ENCODE assay signal across 1 cellular context in the genomic region with DNA sequence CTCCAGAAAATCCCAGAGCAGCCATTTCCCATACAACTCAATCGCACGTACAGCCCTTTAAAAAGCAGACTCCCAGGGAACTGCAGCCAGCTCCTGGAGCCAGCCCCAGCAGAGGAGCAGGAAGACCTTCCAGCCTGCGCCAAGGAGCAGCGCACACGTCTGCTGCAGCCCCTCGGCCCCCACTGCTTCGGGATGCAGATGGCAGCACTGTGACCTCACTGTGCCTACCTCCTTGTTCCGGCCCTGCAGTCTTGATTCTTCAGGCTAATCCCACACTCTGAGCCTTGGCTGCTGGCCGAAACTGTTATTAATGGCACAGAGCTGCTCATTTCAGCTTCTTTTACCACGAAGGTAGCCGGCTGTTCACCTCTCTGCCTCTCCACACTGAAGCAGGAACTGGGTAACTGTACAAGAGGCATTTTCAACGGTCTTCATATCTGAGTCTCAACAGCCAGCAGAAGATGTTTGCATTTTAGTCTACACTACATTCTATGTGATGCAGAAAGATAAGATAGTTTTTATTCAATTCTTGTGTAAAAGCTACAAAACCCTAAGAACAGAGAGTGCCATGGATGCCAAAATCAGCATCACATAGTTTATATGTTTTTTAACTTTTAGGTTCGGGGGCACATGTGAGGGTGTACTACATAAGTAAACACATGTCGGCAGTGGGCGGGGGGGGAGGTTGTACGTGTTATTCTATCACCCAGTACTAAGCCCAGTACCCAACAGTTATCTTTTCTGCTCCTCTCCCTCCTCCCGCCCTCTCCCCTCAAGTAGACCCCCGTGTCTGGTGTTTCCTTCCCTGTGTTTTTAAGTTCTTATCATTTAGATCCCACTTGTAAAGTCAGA.
TF ChIP-seq lines count a peak whose summit lies in the region.

No MANE protein-coding gene starts in this region.

TF ChIP-seq in GM23338, 12 proteins besides CTCF, POLR2A, EP300 and RAD21 (continued from another document):
- TF ChIP-seq, protein P1, sequence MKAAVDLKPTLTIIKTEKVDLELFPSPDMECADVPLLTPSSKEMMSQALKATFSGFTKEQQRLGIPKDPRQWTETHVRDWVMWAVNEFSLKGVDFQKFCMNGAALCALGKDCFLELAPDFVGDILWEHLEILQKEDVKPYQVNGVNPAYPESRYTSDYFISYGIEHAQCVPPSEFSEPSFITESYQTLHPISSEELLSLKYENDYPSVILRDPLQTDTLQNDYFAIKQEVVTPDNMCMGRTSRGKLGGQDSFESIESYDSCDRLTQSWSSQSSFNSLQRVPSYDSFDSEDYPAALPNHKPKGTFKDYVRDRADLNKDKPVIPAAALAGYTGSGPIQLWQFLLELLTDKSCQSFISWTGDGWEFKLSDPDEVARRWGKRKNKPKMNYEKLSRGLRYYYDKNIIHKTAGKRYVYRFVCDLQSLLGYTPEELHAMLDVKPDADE (IDR thresholded peaks at IDR 0.05): no peak
- no peak for TF ChIP-seq JUNB (IDR thresholded peaks at IDR 0.05; ENCODE audit: unreplicated experiment)
- TF ChIP-seq ZNF114 (CRISPR knock-in tag; IDR thresholded peaks at IDR 0.05): no peak
- TF ChIP-seq, protein P2, sequence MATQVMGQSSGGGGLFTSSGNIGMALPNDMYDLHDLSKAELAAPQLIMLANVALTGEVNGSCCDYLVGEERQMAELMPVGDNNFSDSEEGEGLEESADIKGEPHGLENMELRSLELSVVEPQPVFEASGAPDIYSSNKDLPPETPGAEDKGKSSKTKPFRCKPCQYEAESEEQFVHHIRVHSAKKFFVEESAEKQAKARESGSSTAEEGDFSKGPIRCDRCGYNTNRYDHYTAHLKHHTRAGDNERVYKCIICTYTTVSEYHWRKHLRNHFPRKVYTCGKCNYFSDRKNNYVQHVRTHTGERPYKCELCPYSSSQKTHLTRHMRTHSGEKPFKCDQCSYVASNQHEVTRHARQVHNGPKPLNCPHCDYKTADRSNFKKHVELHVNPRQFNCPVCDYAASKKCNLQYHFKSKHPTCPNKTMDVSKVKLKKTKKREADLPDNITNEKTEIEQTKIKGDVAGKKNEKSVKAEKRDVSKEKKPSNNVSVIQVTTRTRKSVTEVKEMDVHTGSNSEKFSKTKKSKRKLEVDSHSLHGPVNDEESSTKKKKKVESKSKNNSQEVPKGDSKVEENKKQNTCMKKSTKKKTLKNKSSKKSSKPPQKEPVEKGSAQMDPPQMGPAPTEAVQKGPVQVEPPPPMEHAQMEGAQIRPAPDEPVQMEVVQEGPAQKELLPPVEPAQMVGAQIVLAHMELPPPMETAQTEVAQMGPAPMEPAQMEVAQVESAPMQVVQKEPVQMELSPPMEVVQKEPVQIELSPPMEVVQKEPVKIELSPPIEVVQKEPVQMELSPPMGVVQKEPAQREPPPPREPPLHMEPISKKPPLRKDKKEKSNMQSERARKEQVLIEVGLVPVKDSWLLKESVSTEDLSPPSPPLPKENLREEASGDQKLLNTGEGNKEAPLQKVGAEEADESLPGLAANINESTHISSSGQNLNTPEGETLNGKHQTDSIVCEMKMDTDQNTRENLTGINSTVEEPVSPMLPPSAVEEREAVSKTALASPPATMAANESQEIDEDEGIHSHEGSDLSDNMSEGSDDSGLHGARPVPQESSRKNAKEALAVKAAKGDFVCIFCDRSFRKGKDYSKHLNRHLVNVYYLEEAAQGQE (IDR thresholded peaks at IDR 0.05; ENCODE audit: unreplicated experiment): no peak
